12 cellular contexts compared by ENCODE assay signal in the genomic region with DNA sequence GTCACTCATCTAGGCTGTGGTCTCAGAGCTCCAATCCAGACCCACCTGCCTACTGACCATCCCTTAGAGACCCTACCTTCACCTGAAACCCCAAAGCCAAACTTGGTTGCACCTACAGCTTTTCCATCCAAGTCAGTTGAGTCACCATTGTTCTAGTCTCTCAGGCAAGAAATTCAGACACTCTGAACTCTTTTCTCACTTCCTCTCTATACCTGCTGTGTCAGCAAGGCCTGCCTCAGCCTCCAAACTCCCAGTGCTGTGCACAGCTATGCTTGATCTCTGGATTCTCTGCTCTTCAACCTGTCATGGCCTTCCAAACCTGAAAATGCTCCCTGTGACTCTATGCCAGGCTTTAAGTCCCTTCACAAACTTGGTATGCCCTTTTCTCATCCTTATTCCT.
"Had no signal": no experiment of that assay in that cellular context is flagged by ENCODE, and none has a peak within 500 bp of the region (broad histone marks: within the 10 kb centered on the region; RNA-seq: fewer than 3 reads in every experiment).

No MANE protein-coding gene starts in this region.

- H3K4me1 ChIP-seq: esophagus squamous epithelium, stomach, uterus had no signal

- H3K36me3 Mint-ChIP-seq: natural killer cell had no signal

- H3K4me3 ChIP-seq: esophagus squamous epithelium, lung, stomach, uterus had no signal

- H3K27me3 ChIP-seq: esophagus squamous epithelium, stomach, uterus had no signal

- H3K27ac Mint-ChIP-seq: activated CD8-positive, alpha-beta T cell treated with anti-CD3 and anti-CD28 coated beads, Interleukin-2, amount 10 ng/mL, durations not matched to agents 7 days and 5 days; natural killer cell had no signal

- H3K9me3 Mint-ChIP-seq: natural killer cell had no signal

- DNase-seq: activated CD8-positive, alpha-beta memory T cell treated with anti-CD3 and anti-CD28 coated beads, Interleukin-2, amount 50 U/mL, for 48 hours; activated CD8-positive, alpha-beta T cell treated with anti-CD3 and anti-CD28 coated beads, Interleukin-2, amount 10 ng/mL, durations not matched to agents 7 days and 5 days; activated naive CD4-positive, alpha-beta T cell treated with Interleukin-2 at 50 U/mL for 16 hours; esophagus squamous epithelium; foreskin fibroblast; left colon; natural killer cell; stimulated activated CD4-positive, alpha-beta T cell treated with anti-CD3 and anti-CD28 coated beads, Interleukin-2, amount 100 ng/mL, for 48 hours; stimulated activated CD8-positive, alpha-beta memory T cell treated with anti-CD3 and anti-CD28 coated beads, Interleukin-4, amount 100 ng/mL, for 48 hours; stomach; uterus had no signal

- H3K4me3 Mint-ChIP-seq: activated CD8-positive, alpha-beta T cell treated with anti-CD3 and anti-CD28 coated beads, Interleukin-2, amount 10 ng/mL, durations not matched to agents 7 days and 5 days; natural killer cell had no signal

- H3K9me3 ChIP-seq: esophagus squamous epithelium, stomach, uterus had no signal

- H3K27ac ChIP-seq: esophagus squamous epithelium, stomach, uterus had no signal

- ATAC-seq: activated CD8-positive, alpha-beta T cell treated with anti-CD3 and anti-CD28 coated beads, Interleukin-2, amount 10 ng/mL, durations not matched to agents 7 days and 5 days; left colon; natural killer cell had no signal

- H3K36me3 ChIP-seq: uterus had no signal
